ENCODE assay signal across 16 cellular contexts in the genomic region with DNA sequence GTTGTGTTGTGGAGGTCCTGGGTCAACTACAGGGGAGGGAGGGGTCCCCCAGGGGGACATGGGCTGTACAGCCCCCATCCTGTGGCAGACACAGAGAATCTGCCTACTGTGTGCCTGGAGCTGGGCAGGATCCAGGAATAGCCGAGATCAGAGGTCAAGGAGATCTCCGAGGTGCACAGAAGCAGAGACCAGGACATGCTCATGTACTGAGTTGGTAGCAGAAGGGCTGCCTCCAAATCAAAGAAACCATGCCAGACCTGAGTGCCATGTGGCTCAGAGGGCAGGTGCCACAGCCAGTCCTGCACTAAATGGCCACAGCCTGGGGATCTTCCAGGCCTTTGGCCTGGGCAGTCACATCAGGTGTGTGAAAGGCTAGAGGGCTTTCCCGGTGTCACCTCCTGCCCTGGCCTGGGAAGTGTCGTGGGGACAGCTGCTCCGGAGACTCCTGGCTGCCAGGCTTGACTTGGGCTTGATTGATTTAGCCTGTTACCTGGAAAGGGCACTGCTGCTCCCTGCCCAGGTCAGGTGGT. TPM values are rescaled to one million over a fixed set of nuclear protein-coding genes. Genes with fewer than 3 reads are reported as not detected.
A peak's percentile ranks its signal among the peaks of the same experiment; 100 is the strongest.
DNase-seq lines count a peak whose midpoint lies in the region; ATAC-seq, FAIRE-seq and TF ChIP-seq lines count a peak whose summit lies in the region.
"Had no signal": no experiment of that assay in that cellular context is flagged by ENCODE, and none has a peak within 500 bp of the region (broad histone marks: within the 10 kb centered on the region; RNA-seq: fewer than 3 reads in every experiment).

No MANE protein-coding gene starts in this region.

- H3K4me3 ChIP-seq in coronary artery: peak overlapping the region; percentile 22
- no peak overlapping the region for H3K4me3 ChIP-seq in kidney (ENCODE audit: low read length in 2 of 2)
- no peak overlapping the region for H3K4me3 ChIP-seq in prostate gland
- no peak overlapping the region for H3K4me3 ChIP-seq in tibial nerve

- DNase-seq in coronary artery (ENCODE audit: low spot score) (no peak), kidney (no peak), prostate gland (ENCODE audit: low spot score) (no peak), tibial nerve (ENCODE audit: low spot score in 2 of 2) (no peak), NCI-H1092 treated with DMSO at 0.1 percent for 48 hours (lab: John Stamatoyannopoulos, UW) (no peak)
- no peak for DNase-seq in activated effector memory CD4-positive, alpha-beta T cell treated with Interleukin-2 at 50 U/mL for 16 hours
- DNase-seq in activated CD4-positive, CD25-positive, alpha-beta regulatory T cell (lab: John Stamatoyannopoulos, UW): no peak
- DNase-seq: central memory CD4-positive, alpha-beta T cell; DMS153; kidney glomerular epithelial cell; MV-4-11; stimulated activated naive CD8-positive, alpha-beta T cell treated with anti-CD3 and anti-CD28 coated beads, Interleukin-15, amount 100 ng/mL, for 72 hours had no signal

- H3K27me3 ChIP-seq in prostate gland (replicated peaks; ENCODE audit: insufficient read depth) (no peaks in the 10 kb centered on the region), tibial nerve (no peaks in the 10 kb centered on the region)

- TF ChIP-seq CTCF in coronary artery (IDR thresholded peaks at IDR 0.05) (no peak), kidney (IDR thresholded peaks at IDR 0.05; ENCODE audit: borderline replicate concordance, extremely low read depth, insufficient read depth) (no peak), prostate gland (IDR thresholded peaks at IDR 0.05) (no peak), tibial nerve (IDR thresholded peaks at IDR 0.05) (peak in 1 of 5 experiments; percentile 3)

- ATAC-seq in HG03520 (IDR thresholded peaks at IDR 0.05; ENCODE audit: unreplicated experiment): no peak
- ATAC-seq: natural killer cell treated with Interleukin-12 subunit alpha and Interleukin-12 subunit beta and Interleukin-15 and Interleukin-18, amount 100 ng/mL, for 72 hours; stimulated activated naive CD8-positive, alpha-beta T cell treated with anti-CD3 and anti-CD28 coated beads, Interleukin-15, amount 100 ng/mL, for 72 hours; WTC11 had no signal

- intact Hi-C loops in kidney (cut with DNase I) (no loop called here), prostate gland (cut with DNase I) (no loop called here)

- TF ChIP-seq EP300 in tibial nerve (IDR thresholded peaks at IDR 0.05): no peak

- 60% methylated on average over 5 of the region's 5 CpGs for WGBS in prostate gland
- WGBS in tibial nerve, 2 donors: 47 to 72% methylated on average over 5 of the region's 5 CpGs

- TF ChIP-seq POLR2A in prostate gland (IDR thresholded peaks at IDR 0.05) (no peak), tibial nerve (IDR thresholded peaks at IDR 0.05) (no peak)

- no peaks in the 10 kb centered on the region for H3K36me3 ChIP-seq in kidney (ENCODE audit: control insufficient read depth in 1 of 2, insufficient read depth in 2 of 2, low read length in 2 of 2)
- H3K36me3 ChIP-seq in prostate gland: no peaks in the 10 kb centered on the region
- no peaks in the 10 kb centered on the region for H3K36me3 ChIP-seq in tibial nerve

- H3K9me3 ChIP-seq in kidney (ENCODE audit: control insufficient read depth in 1 of 2, low read length in 2 of 2) (no peaks in the 10 kb centered on the region), prostate gland (no peaks in the 10 kb centered on the region), tibial nerve (no peaks in the 10 kb centered on the region)

- no peak for FAIRE-seq in kidney (lab: Jason Lieb, UNC)

- H3K4me1 ChIP-seq in kidney (ENCODE audit: control insufficient read depth in 1 of 2, insufficient read depth in 1 of 2, low read depth in 1 of 2, low read length in 2 of 2) (peaks cover 31 to 37% of the 10 kb centered on the region in 2 donors), prostate gland (replicated peaks) (peaks cover 7% of the 10 kb centered on the region), tibial nerve (peaks cover 11 to 92% (median 76%) of the 10 kb centered on the region in 4 donors)

- peak overlapping the region in 1 of 2 donors; percentile 28 for H3K9ac ChIP-seq in kidney (ENCODE audit: low read length in 2 of 2)

- H3K27ac ChIP-seq in coronary artery (peak overlapping the region; percentile 89 to 97), kidney (ENCODE audit: low read depth in 2 of 2, low read length in 2 of 2) (peak overlapping the region; percentile 38 to 49), prostate gland (peak overlapping the region; percentile 73 to 84), tibial nerve (peak overlapping the region; percentile 87 to 99 (median 94))
- H3K27ac ChIP-seq: epithelial cell of prostate had no signal

RNA-seq across cellular contexts. Expression of a gene that starts 27.8 kb away (rescaled TPM):
- total RNA-seq in kidney: 511 TPM
- polyA plus RNA-seq in kidney (ENCODE audit: insufficient read depth, low read depth, low replicate concordance): 235 TPM
- 100 to 1,000 TPM; 390 to 690 TPM for total RNA-seq in prostate gland
- 1,000 to 10,000 TPM; 1,899 to 6,678 (median 4,539) TPM for total RNA-seq in tibial nerve

Comparison
In these comparisons a context has a peak if more than half of its experiments do, and no peak if none do; other contexts are left out.
1. H3K27ac ChIP-seq: peak in every context shown above with its lines; median percentile 94 in tibial nerve; 93 in coronary artery; 78 in prostate gland; 44 in kidney.